2 cellular contexts compared by ENCODE assay signal in the genomic region with DNA sequence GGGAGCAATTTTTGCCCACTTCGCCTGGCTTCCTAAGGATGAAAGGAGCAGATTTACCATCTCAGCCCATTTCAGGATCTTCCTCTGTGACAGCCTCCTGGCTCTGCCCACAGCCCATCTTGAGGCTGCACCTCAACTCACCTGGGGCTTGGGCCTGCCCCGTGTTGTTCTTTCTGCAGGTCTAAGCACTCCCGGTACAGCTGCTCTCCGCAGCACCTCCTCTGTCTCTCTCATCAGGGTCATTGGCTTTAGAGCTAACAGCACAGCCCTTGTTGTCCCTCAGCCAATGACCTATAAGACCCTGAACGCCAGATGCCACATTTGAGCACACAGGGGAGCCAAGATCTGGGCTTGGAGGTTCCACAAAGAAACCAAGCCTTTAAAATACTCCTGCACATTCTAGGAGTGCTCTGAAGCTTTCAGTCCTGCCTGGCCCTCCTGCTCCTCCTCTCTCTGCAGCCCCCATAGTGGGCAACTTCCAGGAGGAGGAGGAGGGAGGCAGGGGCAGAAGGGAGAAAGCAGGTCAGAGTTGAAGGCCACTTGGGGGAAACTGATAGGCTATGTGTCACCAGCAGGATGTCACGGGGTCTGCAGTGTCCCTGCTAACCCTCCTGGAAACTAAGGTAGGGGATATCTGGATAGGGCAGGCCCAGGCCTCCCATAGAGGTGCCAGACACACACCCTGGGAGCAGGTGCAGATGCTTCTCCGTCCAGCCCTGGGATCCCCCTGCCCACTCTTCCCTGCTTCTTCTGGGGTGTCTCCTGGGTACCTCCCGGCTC.
TF ChIP-seq lines count a peak whose summit lies in the region.

No MANE protein-coding gene starts in this region.

TF ChIP-seq in SK-N-SH, 30 proteins besides CTCF, POLR2A, EP300 and RAD21:
- TF ChIP-seq, protein P1, sequence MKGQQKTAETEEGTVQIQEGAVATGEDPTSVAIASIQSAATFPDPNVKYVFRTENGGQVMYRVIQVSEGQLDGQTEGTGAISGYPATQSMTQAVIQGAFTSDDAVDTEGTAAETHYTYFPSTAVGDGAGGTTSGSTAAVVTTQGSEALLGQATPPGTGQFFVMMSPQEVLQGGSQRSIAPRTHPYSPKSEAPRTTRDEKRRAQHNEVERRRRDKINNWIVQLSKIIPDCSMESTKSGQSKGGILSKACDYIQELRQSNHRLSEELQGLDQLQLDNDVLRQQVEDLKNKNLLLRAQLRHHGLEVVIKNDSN (IDR thresholded peaks at IDR 0.05; ENCODE audit: borderline replicate concordance, low read depth): no peak
- TF ChIP-seq, protein P2, sequence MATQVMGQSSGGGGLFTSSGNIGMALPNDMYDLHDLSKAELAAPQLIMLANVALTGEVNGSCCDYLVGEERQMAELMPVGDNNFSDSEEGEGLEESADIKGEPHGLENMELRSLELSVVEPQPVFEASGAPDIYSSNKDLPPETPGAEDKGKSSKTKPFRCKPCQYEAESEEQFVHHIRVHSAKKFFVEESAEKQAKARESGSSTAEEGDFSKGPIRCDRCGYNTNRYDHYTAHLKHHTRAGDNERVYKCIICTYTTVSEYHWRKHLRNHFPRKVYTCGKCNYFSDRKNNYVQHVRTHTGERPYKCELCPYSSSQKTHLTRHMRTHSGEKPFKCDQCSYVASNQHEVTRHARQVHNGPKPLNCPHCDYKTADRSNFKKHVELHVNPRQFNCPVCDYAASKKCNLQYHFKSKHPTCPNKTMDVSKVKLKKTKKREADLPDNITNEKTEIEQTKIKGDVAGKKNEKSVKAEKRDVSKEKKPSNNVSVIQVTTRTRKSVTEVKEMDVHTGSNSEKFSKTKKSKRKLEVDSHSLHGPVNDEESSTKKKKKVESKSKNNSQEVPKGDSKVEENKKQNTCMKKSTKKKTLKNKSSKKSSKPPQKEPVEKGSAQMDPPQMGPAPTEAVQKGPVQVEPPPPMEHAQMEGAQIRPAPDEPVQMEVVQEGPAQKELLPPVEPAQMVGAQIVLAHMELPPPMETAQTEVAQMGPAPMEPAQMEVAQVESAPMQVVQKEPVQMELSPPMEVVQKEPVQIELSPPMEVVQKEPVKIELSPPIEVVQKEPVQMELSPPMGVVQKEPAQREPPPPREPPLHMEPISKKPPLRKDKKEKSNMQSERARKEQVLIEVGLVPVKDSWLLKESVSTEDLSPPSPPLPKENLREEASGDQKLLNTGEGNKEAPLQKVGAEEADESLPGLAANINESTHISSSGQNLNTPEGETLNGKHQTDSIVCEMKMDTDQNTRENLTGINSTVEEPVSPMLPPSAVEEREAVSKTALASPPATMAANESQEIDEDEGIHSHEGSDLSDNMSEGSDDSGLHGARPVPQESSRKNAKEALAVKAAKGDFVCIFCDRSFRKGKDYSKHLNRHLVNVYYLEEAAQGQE (IDR thresholded peaks at IDR 0.05; ENCODE audit: low read depth, low read length): no peak
- no peak for TF ChIP-seq POLR2AphosphoS5 (IDR thresholded peaks at IDR 0.05; ENCODE audit: low read depth, low read length)
- no peak for TF ChIP-seq GATA2 (CRISPR knock-in tag; IDR thresholded peaks at IDR 0.05)
- TF ChIP-seq EZH2phosphoT487 (IDR thresholded peaks at IDR 0.05; ENCODE audit: borderline replicate concordance, low read depth): no peak
- no peak for TF ChIP-seq MEF2A (IDR thresholded peaks at IDR 0.05; ENCODE audit: borderline replicate concordance, low read depth)
- no peak for TF ChIP-seq TAF1 (IDR thresholded peaks at IDR 0.05; ENCODE audit: borderline replicate concordance, low read depth, low read length)
- TF ChIP-seq NRF1 (IDR thresholded peaks at IDR 0.05; ENCODE audit: low read depth, low read length): no peak
- TF ChIP-seq FOXM1 (IDR thresholded peaks at IDR 0.05; ENCODE audit: low read depth): no peak
- no peak for TF ChIP-seq TCF12 (IDR thresholded peaks at IDR 0.05)
- no peak for TF ChIP-seq NFIC (IDR thresholded peaks at IDR 0.05; ENCODE audit: borderline replicate concordance)
- TF ChIP-seq RCOR1 (IDR thresholded peaks at IDR 0.05; ENCODE audit: low read length): no peak
- no peak for TF ChIP-seq YY1 (IDR thresholded peaks at IDR 0.05; ENCODE audit: low read depth)

TF ChIP-seq in SK-N-SH treated with all-trans-retinoic acid at 6 μM for 48 hours, 23 proteins besides CTCF, POLR2A, EP300 and RAD21 (continued from another document):
- TF ChIP-seq, protein P3, sequence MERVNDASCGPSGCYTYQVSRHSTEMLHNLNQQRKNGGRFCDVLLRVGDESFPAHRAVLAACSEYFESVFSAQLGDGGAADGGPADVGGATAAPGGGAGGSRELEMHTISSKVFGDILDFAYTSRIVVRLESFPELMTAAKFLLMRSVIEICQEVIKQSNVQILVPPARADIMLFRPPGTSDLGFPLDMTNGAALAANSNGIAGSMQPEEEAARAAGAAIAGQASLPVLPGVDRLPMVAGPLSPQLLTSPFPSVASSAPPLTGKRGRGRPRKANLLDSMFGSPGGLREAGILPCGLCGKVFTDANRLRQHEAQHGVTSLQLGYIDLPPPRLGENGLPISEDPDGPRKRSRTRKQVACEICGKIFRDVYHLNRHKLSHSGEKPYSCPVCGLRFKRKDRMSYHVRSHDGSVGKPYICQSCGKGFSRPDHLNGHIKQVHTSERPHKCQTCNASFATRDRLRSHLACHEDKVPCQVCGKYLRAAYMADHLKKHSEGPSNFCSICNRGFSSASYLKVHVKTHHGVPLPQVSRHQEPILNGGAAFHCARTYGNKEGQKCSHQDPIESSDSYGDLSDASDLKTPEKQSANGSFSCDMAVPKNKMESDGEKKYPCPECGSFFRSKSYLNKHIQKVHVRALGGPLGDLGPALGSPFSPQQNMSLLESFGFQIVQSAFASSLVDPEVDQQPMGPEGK (CRISPR knock-in tag; IDR thresholded peaks at IDR 0.05; ENCODE audit: borderline replicate concordance): no peak
- TF ChIP-seq POU6F1 (CRISPR knock-in tag; IDR thresholded peaks at IDR 0.05; ENCODE audit: borderline replicate concordance, low read depth) (no peak), RARB (CRISPR knock-in tag; IDR thresholded peaks at IDR 0.05) (no peak), ZC3H10 (CRISPR knock-in tag; IDR thresholded peaks at IDR 0.05) (no peak), ARNTL (CRISPR knock-in tag; IDR thresholded peaks at IDR 0.05; ENCODE audit: borderline replicate concordance, low read depth) (no peak), TSHZ2 (CRISPR knock-in tag; IDR thresholded peaks at IDR 0.05) (no peak), CSDC2 (CRISPR knock-in tag; IDR thresholded peaks at IDR 0.05) (no peak), ESRRG (CRISPR knock-in tag; IDR thresholded peaks at IDR 0.05) (no peak), ZFP3 (CRISPR knock-in tag; IDR thresholded peaks at IDR 0.05) (no peak), OSR1 (CRISPR knock-in tag; IDR thresholded peaks at IDR 0.05) (no peak), ZNF70 (CRISPR knock-in tag; IDR thresholded peaks at IDR 0.05) (no peak), ZNF8 (CRISPR knock-in tag; IDR thresholded peaks at IDR 0.05) (no peak), ZFP30 (CRISPR knock-in tag; IDR thresholded peaks at IDR 0.05) (no peak), PPARA (CRISPR knock-in tag; IDR thresholded peaks at IDR 0.05; ENCODE audit: borderline replicate concordance) (no peak), GLIS3 (CRISPR knock-in tag; IDR thresholded peaks at IDR 0.05) (no peak), ZNF565 (CRISPR knock-in tag; conservative IDR thresholded peaks at IDR 0.05; ENCODE audit: low read depth) (no peak), BACH2 (CRISPR knock-in tag; IDR thresholded peaks at IDR 0.05; ENCODE audit: borderline replicate concordance) (no peak), ISL1 (CRISPR knock-in tag; IDR thresholded peaks at IDR 0.05) (no peak)
- TF ChIP-seq, protein P4, sequence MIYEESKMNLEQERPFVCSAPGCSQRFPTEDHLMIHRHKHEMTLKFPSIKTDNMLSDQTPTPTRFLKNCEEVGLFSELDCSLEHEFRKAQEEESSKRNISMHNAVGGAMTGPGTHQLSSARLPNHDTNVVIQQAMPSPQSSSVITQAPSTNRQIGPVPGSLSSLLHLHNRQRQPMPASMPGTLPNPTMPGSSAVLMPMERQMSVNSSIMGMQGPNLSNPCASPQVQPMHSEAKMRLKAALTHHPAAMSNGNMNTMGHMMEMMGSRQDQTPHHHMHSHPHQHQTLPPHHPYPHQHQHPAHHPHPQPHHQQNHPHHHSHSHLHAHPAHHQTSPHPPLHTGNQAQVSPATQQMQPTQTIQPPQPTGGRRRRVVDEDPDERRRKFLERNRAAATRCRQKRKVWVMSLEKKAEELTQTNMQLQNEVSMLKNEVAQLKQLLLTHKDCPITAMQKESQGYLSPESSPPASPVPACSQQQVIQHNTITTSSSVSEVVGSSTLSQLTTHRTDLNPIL (CRISPR knock-in tag; IDR thresholded peaks at IDR 0.05; ENCODE audit: low read depth): no peak
